1 cellular context compared by ENCODE assay signal in genomic region chr5:176365663-176366574, GRCh38.
TF ChIP-seq lines count a peak whose summit lies in the region.

No MANE protein-coding gene starts in this region.

TF ChIP-seq in IMR-90, 13 proteins besides CTCF, POLR2A, EP300 and RAD21 (continued from another document):
- no peak for TF ChIP-seq ELK1 (IDR thresholded peaks at IDR 0.05; ENCODE audit: borderline replicate concordance, low read depth, low read length)
